ENCODE assay signal across 8 cellular contexts in the genomic region with DNA sequence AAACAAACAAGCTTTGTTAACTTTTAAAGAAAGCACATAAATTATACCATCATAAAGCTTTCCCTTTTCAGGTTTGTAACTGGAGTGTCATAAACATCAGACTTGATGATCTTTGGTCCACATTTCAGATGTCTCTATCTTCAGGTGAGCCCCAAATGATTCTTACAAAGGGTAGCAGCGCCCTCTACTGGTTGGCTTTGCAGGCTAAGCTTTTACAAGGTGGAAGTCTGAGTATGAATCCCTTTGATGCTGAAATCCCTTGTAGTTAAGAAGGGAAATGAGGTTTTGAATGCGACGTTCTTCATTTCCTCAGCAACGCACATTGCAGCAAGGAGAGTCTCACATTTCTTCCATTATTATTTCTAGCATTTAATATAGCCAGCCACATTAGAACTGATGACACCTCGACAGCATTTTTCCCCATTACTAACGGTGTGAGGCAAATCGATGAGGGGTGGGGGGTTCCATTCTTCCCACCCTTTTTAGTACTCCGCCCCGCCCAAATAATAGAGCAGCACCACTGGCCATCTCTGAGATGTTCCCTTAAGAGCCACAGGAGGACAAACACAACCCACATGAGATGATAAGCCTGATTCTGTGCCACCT.
DNase-seq lines count a peak whose midpoint lies in the region; ATAC-seq and TF ChIP-seq lines count a peak whose summit lies in the region.

No MANE protein-coding gene starts in this region.

- H3K4me1 Mint-ChIP-seq in activated T-helper 2 cell treated with anti-CD3 and anti-CD28 coated beads, Interferon-gamma antibody, Interleukin-2, Interleukin-4, amounts not matched to agents 10 μg/mL and 5 μg/mL and 100 μg/mL, durations not matched to agents 14 hours and 24 hours and 36 hours (ENCODE audit: low read depth) = no peaks in the 10 kb centered on the region
- peaks cover 2% of the 10 kb centered on the region for H3K4me1 Mint-ChIP-seq in progenitor cell of endocrine pancreas (ENCODE audit: low read depth)

- H3K4me3 Mint-ChIP-seq in activated T-helper 2 cell treated with anti-CD3 and anti-CD28 coated beads, Interferon-gamma antibody, Interleukin-2, Interleukin-4, amounts not matched to agents 10 μg/mL and 5 μg/mL and 100 μg/mL, durations not matched to agents 14 hours and 24 hours and 36 hours (ENCODE audit: low read depth) = no peak overlapping the region
- no peak overlapping the region for H3K4me3 Mint-ChIP-seq in progenitor cell of endocrine pancreas (ENCODE audit: low read depth)

- H3K4me1 ChIP-seq in gastroesophageal sphincter = no peaks in the 10 kb centered on the region

- DNase-seq in GDM1 (lab: John Stamatoyannopoulos, UW) = peak; percentile 43
- peak; percentile 40 for DNase-seq in GOT3 (lab: John Stamatoyannopoulos, UW)
- DNase-seq in RPMI7951 (ENCODE audit: low read depth) = peak; percentile 65
- DNase-seq in activated T-helper 2 cell treated with anti-CD3 and anti-CD28 coated beads, Interferon-gamma antibody, Interleukin-2, Interleukin-4, amounts not matched to agents 10 μg/mL and 5 μg/mL and 100 μg/mL, durations not matched to agents 14 hours and 24 hours and 36 hours (ENCODE audit: low spot score) = peak; percentile 48
- DNase-seq in progenitor cell of endocrine pancreas (ENCODE audit: low spot score, unreplicated experiment) = peak; percentile 66

- H3K9me3 ChIP-seq in gastroesophageal sphincter = no peaks in the 10 kb centered on the region

- H3K36me3 Mint-ChIP-seq in activated T-helper 2 cell treated with anti-CD3 and anti-CD28 coated beads, Interferon-gamma antibody, Interleukin-2, Interleukin-4, amounts not matched to agents 10 μg/mL and 5 μg/mL and 100 μg/mL, durations not matched to agents 14 hours and 24 hours and 36 hours (ENCODE audit: low read depth) = no peaks in the 10 kb centered on the region
- no peaks in the 10 kb centered on the region for H3K36me3 Mint-ChIP-seq in progenitor cell of endocrine pancreas (ENCODE audit: insufficient read depth)

- TF ChIP-seq POLR2A in gastroesophageal sphincter (IDR thresholded peaks at IDR 0.05) = no peak

- no peak for ATAC-seq in gastroesophageal sphincter
- no peak for ATAC-seq in GM21737 (IDR thresholded peaks at IDR 0.05; ENCODE audit: unreplicated experiment)

- WGBS in gastroesophageal sphincter (ENCODE audit: low coverage in 1 of 2), 2 donors = 11 to 32% methylated on average over 4 to 9 of the region's 9 CpGs

- TF ChIP-seq CTCF in LNCAP (IDR thresholded peaks at IDR 0.05) (peak; percentile 80), gastroesophageal sphincter (IDR thresholded peaks at IDR 0.05) (peak; percentile 65 to 73 (median 67)), progenitor cell of endocrine pancreas (IDR thresholded peaks at IDR 0.05; ENCODE audit: unreplicated experiment) (peak; percentile 96)

- peaks cover 2% of the 10 kb centered on the region for H3K27me3 Mint-ChIP-seq in activated T-helper 2 cell treated with anti-CD3 and anti-CD28 coated beads, Interferon-gamma antibody, Interleukin-2, Interleukin-4, amounts not matched to agents 10 μg/mL and 5 μg/mL and 100 μg/mL, durations not matched to agents 14 hours and 24 hours and 36 hours (ENCODE audit: low read depth)
- peaks cover 16% of the 10 kb centered on the region for H3K27me3 Mint-ChIP-seq in progenitor cell of endocrine pancreas

- no peak overlapping the region for H3K4me3 ChIP-seq in gastroesophageal sphincter

- peaks cover 5% of the 10 kb centered on the region for H3K27me3 ChIP-seq in gastroesophageal sphincter

- no peak overlapping the region for H3K27ac ChIP-seq in gastroesophageal sphincter

- no peaks in the 10 kb centered on the region for H3K36me3 ChIP-seq in gastroesophageal sphincter

- H3K27ac Mint-ChIP-seq in activated T-helper 2 cell treated with anti-CD3 and anti-CD28 coated beads, Interferon-gamma antibody, Interleukin-2, Interleukin-4, amounts not matched to agents 10 μg/mL and 5 μg/mL and 100 μg/mL, durations not matched to agents 14 hours and 24 hours and 36 hours = no peak overlapping the region
- H3K27ac Mint-ChIP-seq in progenitor cell of endocrine pancreas = no peak overlapping the region

- H3K9me3 Mint-ChIP-seq in activated T-helper 2 cell treated with anti-CD3 and anti-CD28 coated beads, Interferon-gamma antibody, Interleukin-2, Interleukin-4, amounts not matched to agents 10 μg/mL and 5 μg/mL and 100 μg/mL, durations not matched to agents 14 hours and 24 hours and 36 hours = no peaks in the 10 kb centered on the region
- peaks cover 7% of the 10 kb centered on the region for H3K9me3 Mint-ChIP-seq in progenitor cell of endocrine pancreas (ENCODE audit: low read depth)

- no peak for TF ChIP-seq EP300 in gastroesophageal sphincter (IDR thresholded peaks at IDR 0.05)

- intact Hi-C loops in activated T-helper 2 cell treated with anti-CD3 and anti-CD28 coated beads, Interferon-gamma antibody, Interleukin-2, Interleukin-4, amounts not matched to agents 10 μg/mL and 5 μg/mL and 100 μg/mL, durations not matched to agents 14 hours and 24 hours and 36 hours (cut with micrococcal nuclease) = loop anchor here (2.0 to 10.0 kb wide), 3 partner anchors 549 to 1439 kb away; no protein-coding TSS in a partner anchor
